ENCODE assay signal across 8 cellular contexts in the genomic region with DNA sequence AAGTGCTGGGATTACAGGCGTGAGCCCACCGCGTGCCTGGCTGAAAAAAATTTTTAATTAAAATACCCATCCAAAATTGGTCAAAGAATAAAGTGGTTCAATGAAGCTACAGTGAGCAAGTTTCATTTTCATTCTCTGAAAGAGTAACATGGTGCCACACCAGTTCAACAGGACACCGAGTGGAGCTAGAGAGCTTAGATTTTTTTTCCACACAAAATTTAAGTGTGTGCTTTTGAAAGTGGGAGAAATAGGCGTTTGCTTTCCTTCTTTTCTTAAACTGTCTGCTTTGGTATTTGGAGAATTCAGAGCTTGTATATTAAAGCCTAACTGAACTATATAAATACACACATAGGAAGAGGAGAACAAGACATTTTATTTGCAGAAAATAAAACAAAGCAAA. TPM values are rescaled to one million over a fixed set of nuclear protein-coding genes. Genes with fewer than 3 reads are reported as not detected.
DNase-seq lines count a peak whose midpoint lies in the region; ATAC-seq and TF ChIP-seq lines count a peak whose summit lies in the region.

No MANE protein-coding gene starts in this region.

- H3K9me3 Mint-ChIP-seq in activated CD8-positive, alpha-beta memory T cell treated with anti-CD3 and anti-CD28 coated beads, Interleukin-2, amount 10 ng/mL, durations not matched to agents 7 days and 5 days (ENCODE audit: low read depth): no peaks in the 10 kb centered on the region
- no peaks in the 10 kb centered on the region for H3K9me3 Mint-ChIP-seq in activated T-helper 1 cell treated with anti-CD3 and anti-CD28 coated beads, Interleukin-12 subunit alpha, Interleukin-12 subunit beta, Interleukin-2, Interleukin-4 antibody, amounts not matched to agents 30 ng/mL and 10 ng/mL and 1 ng/mL, durations not matched to agents 14 hours and 24 hours and 36 hours

- H3K9me3 ChIP-seq in upper lobe of right lung: no peaks in the 10 kb centered on the region

- no peaks in the 10 kb centered on the region for H3K27me3 ChIP-seq in upper lobe of right lung

- TF ChIP-seq CTCF in astrocyte of the spinal cord (IDR thresholded peaks at IDR 0.05; ENCODE audit: low read depth, low read length): peak; percentile 67
- peak; percentile 42 for TF ChIP-seq CTCF in upper lobe of right lung (IDR thresholded peaks at IDR 0.05)

- peak overlapping the region; percentile 51 for H3K27ac ChIP-seq in upper lobe of right lung

- CTCF ChIA-PET in activated CD8-positive, alpha-beta memory T cell treated with anti-CD3 and anti-CD28 coated beads, Interleukin-2, amount 10 ng/mL, durations not matched to agents 7 days and 5 days (lab: Charles Lee): interaction anchor here (0.8 to 2.0 kb wide), 11 partner anchors 12 to 264 kb away, joined by 3 to 8 read pairs (median 4); no protein-coding TSS in a partner anchor

- no peaks in the 10 kb centered on the region for H3K36me3 Mint-ChIP-seq in activated CD8-positive, alpha-beta memory T cell treated with anti-CD3 and anti-CD28 coated beads, Interleukin-2, amount 10 ng/mL, durations not matched to agents 7 days and 5 days
- H3K36me3 Mint-ChIP-seq in activated T-helper 1 cell treated with anti-CD3 and anti-CD28 coated beads, Interleukin-12 subunit alpha, Interleukin-12 subunit beta, Interleukin-2, Interleukin-4 antibody, amounts not matched to agents 30 ng/mL and 10 ng/mL and 1 ng/mL, durations not matched to agents 14 hours and 24 hours and 36 hours (ENCODE audit: low read depth): no peaks in the 10 kb centered on the region

- no peak for DNase-seq in activated CD8-positive, alpha-beta memory T cell treated with anti-CD3 and anti-CD28 coated beads, Interleukin-2, amount 10 ng/mL, durations not matched to agents 7 days and 5 days
- no peak for DNase-seq in activated CD8-positive, alpha-beta memory T cell treated with anti-CD3 and anti-CD28 coated beads, Interleukin-2, amount 50 U/mL, for 4 hours
- DNase-seq in astrocyte of the spinal cord (ENCODE audit: low read depth, low spot score) (peak; percentile 81), left kidney (ENCODE audit: low read depth, low spot score) (peak; percentile 59), upper lobe of right lung (no peak), NCI-H82 treated with DMSO at 0.1 percent for 48 hours (lab: John Stamatoyannopoulos, UW; ENCODE audit: unreplicated experiment) (no peak), islet precursor cell (no peak)
- DNase-seq in activated T-helper 1 cell treated with anti-CD3 and anti-CD28 coated beads, Interleukin-12 subunit alpha, Interleukin-12 subunit beta, Interleukin-2, Interleukin-4 antibody, amounts not matched to agents 30 ng/mL and 10 ng/mL and 1 ng/mL, durations not matched to agents 14 hours and 24 hours and 36 hours (ENCODE audit: low spot score): no peak

- H3K4me3 Mint-ChIP-seq in activated CD8-positive, alpha-beta memory T cell treated with anti-CD3 and anti-CD28 coated beads, Interleukin-2, amount 10 ng/mL, durations not matched to agents 7 days and 5 days: no peak overlapping the region
- H3K4me3 Mint-ChIP-seq in activated T-helper 1 cell treated with anti-CD3 and anti-CD28 coated beads, Interleukin-12 subunit alpha, Interleukin-12 subunit beta, Interleukin-2, Interleukin-4 antibody, amounts not matched to agents 30 ng/mL and 10 ng/mL and 1 ng/mL, durations not matched to agents 14 hours and 24 hours and 36 hours: no peak overlapping the region

- H3K4me1 Mint-ChIP-seq in activated CD8-positive, alpha-beta memory T cell treated with anti-CD3 and anti-CD28 coated beads, Interleukin-2, amount 10 ng/mL, durations not matched to agents 7 days and 5 days: peaks cover 20% of the 10 kb centered on the region
- peaks cover 6% of the 10 kb centered on the region for H3K4me1 Mint-ChIP-seq in activated T-helper 1 cell treated with anti-CD3 and anti-CD28 coated beads, Interleukin-12 subunit alpha, Interleukin-12 subunit beta, Interleukin-2, Interleukin-4 antibody, amounts not matched to agents 30 ng/mL and 10 ng/mL and 1 ng/mL, durations not matched to agents 14 hours and 24 hours and 36 hours (ENCODE audit: low read depth)

- intact Hi-C loops in upper lobe of right lung (cut with DNase I): no loop called here
- intact Hi-C loops in activated T-helper 1 cell treated with anti-CD3 and anti-CD28 coated beads, Interleukin-12 subunit alpha, Interleukin-12 subunit beta, Interleukin-2, Interleukin-4 antibody, amounts not matched to agents 30 ng/mL and 10 ng/mL and 1 ng/mL, durations not matched to agents 14 hours and 24 hours and 36 hours (cut with micrococcal nuclease): loop anchor here (1.0 kb wide), 3 partner anchors 60 to 264 kb away; no protein-coding TSS in a partner anchor

- peaks cover 13% of the 10 kb centered on the region for H3K4me1 ChIP-seq in upper lobe of right lung

- in situ Hi-C loops in astrocyte of the spinal cord (cut with HindIII; ENCODE audit: low sequenced_read_pairs): no loop called here

- peak; percentile 60 for ATAC-seq in activated CD8-positive, alpha-beta memory T cell treated with anti-CD3 and anti-CD28 coated beads, Interleukin-2, amount 10 ng/mL, durations not matched to agents 7 days and 5 days
- ATAC-seq in upper lobe of right lung: peak; percentile 44

- no peaks in the 10 kb centered on the region for H3K36me3 ChIP-seq in upper lobe of right lung

- H3K27me3 Mint-ChIP-seq in activated CD8-positive, alpha-beta memory T cell treated with anti-CD3 and anti-CD28 coated beads, Interleukin-2, amount 10 ng/mL, durations not matched to agents 7 days and 5 days: no peaks in the 10 kb centered on the region
- peaks cover 4% of the 10 kb centered on the region for H3K27me3 Mint-ChIP-seq in activated T-helper 1 cell treated with anti-CD3 and anti-CD28 coated beads, Interleukin-12 subunit alpha, Interleukin-12 subunit beta, Interleukin-2, Interleukin-4 antibody, amounts not matched to agents 30 ng/mL and 10 ng/mL and 1 ng/mL, durations not matched to agents 14 hours and 24 hours and 36 hours (ENCODE audit: insufficient read depth)

- no peak overlapping the region for H3K4me3 ChIP-seq in astrocyte of the spinal cord (ENCODE audit: low read depth, low read length)
- peak overlapping the region; percentile 3 for H3K4me3 ChIP-seq in upper lobe of right lung

- H3K27ac Mint-ChIP-seq in activated CD8-positive, alpha-beta memory T cell treated with anti-CD3 and anti-CD28 coated beads, Interleukin-2, amount 10 ng/mL, durations not matched to agents 7 days and 5 days: no peak overlapping the region
- no peak overlapping the region for H3K27ac Mint-ChIP-seq in activated T-helper 1 cell treated with anti-CD3 and anti-CD28 coated beads, Interleukin-12 subunit alpha, Interleukin-12 subunit beta, Interleukin-2, Interleukin-4 antibody, amounts not matched to agents 30 ng/mL and 10 ng/mL and 1 ng/mL, durations not matched to agents 14 hours and 24 hours and 36 hours

RNA-seq across cellular contexts. Expression of gene BPGM, which starts 43.4 kb away (rescaled TPM):
- total RNA-seq in activated CD8-positive, alpha-beta memory T cell treated with anti-CD3 and anti-CD28 coated beads, Interleukin-2, amount 10 ng/mL, durations not matched to agents 7 days and 5 days: 10 to 100 TPM; 18.6 to 19.7 TPM
- total RNA-seq in upper lobe of right lung: 14.8 TPM
- 23.8 and 25.3 TPM in 2 replicates for total RNA-seq in activated T-helper 1 cell treated with anti-CD3 and anti-CD28 coated beads, Interleukin-12 subunit alpha, Interleukin-12 subunit beta, Interleukin-2, Interleukin-4 antibody, amounts not matched to agents 30 ng/mL and 10 ng/mL and 1 ng/mL, durations not matched to agents 14 hours and 24 hours and 36 hours

Comparison
In these comparisons a context has a peak if more than half of its experiments do, and no peak if none do; other contexts are left out.
1. DNase-seq: peak in astrocyte of the spinal cord (single experiment) and left kidney (single experiment); none in activated CD8-positive, alpha-beta memory T cell treated with anti-CD3 and anti-CD28 coated beads, Interleukin-2, amount 10 ng/mL, durations not matched to agents 7 days and 5 days (single experiment), activated CD8-positive, alpha-beta memory T cell treated with anti-CD3 and anti-CD28 coated beads, Interleukin-2, amount 50 U/mL, for 4 hours (single experiment), upper lobe of right lung (single experiment), NCI-H82 treated with DMSO at 0.1 percent for 48 hours (single experiment), activated T-helper 1 cell treated with anti-CD3 and anti-CD28 coated beads, Interleukin-12 subunit alpha, Interleukin-12 subunit beta, Interleukin-2, Interleukin-4 antibody, amounts not matched to agents 30 ng/mL and 10 ng/mL and 1 ng/mL, durations not matched to agents 14 hours and 24 hours and 36 hours (single experiment) and islet precursor cell (single experiment).